In genomic region chr5:164422400-164422799, GRCh38 we compare ENCODE assay signal across 12 cellular contexts.
A peak's percentile ranks its signal among the peaks of the same experiment; 100 is the strongest.
DNase-seq lines count a peak whose midpoint lies in the region; ATAC-seq and TF ChIP-seq lines count a peak whose summit lies in the region.
"Had no signal": no experiment of that assay in that cellular context is flagged by ENCODE, and none has a peak within 500 bp of the region (broad histone marks: within the 10 kb centered on the region; RNA-seq: fewer than 3 reads in every experiment).

No MANE protein-coding gene starts in this region.

- H3K79me1 ChIP-seq in IMR-90 (ENCODE audit: low read depth in 1 of 2, low read length in 2 of 2) = no peaks in the 10 kb centered on the region

- in situ Hi-C loops in IMR-90 (cut with MboI; ENCODE audit: low sequenced_read_pairs) = no loop called here

- no peak overlapping the region for H4K8ac ChIP-seq in IMR-90 (ENCODE audit: low read depth in 2 of 2, low read length in 2 of 2)

- intact Hi-C loops in A673 (cut with micrococcal nuclease; ENCODE audit: unreplicated experiment) (no loop called here), IMR-90 (cut with micrococcal nuclease) (no loop called here)

- H2AFZ ChIP-seq in IMR-90 (replicated peaks; ENCODE audit: low read length, poor library complexity) = no peak overlapping the region

- no peak for TF ChIP-seq POLR2A in IMR-90 (IDR thresholded peaks at IDR 0.05; ENCODE audit: low read depth, low read length)

- H2AK5ac ChIP-seq in IMR-90 (ENCODE audit: low read depth, low read length) = no peak overlapping the region

- peaks cover 10% of the 10 kb centered on the region for H3K36me3 Mint-ChIP-seq in brain

- no peak overlapping the region for H3K27ac Mint-ChIP-seq in brain

- no peak overlapping the region for H3K4ac ChIP-seq in IMR-90 (ENCODE audit: low read depth, low read length)

- H3K4me2 ChIP-seq in IMR-90 (ENCODE audit: low read depth, low read length) = no peak overlapping the region

- peak; percentile 48; the same call in 1 of the 2 replicates for TF ChIP-seq CTCF in A673 (conservative IDR thresholded peaks at IDR 0.05; ENCODE audit: low read depth, low read length)
- TF ChIP-seq CTCF in IMR-90 (conservative IDR thresholded peaks at IDR 0.05; ENCODE audit: low read depth, low read length) = peak; percentile 30; the same call in 1 of the 2 replicates
- peak; percentile 13 to 43 for TF ChIP-seq CTCF in brain (conservative IDR thresholded peaks at IDR 0.05)

- H3K27ac ChIP-seq in A673 (ENCODE audit: low read depth, low read length, poor library complexity, severe bottlenecking) = no peak overlapping the region
- H3K27ac ChIP-seq in IMR-90 (ENCODE audit: insufficient read depth, low read length) = no peak overlapping the region
- no peak overlapping the region for H3K27ac ChIP-seq in iPS DF 6.9 (ENCODE audit: low read length)
- H3K27ac ChIP-seq: uterus had no signal

- H3K9me3 Mint-ChIP-seq in brain = peaks cover 25 to 47% (median 40%) of the 10 kb centered on the region in 5 experiments

- no peak overlapping the region for H3K18ac ChIP-seq in IMR-90 (ENCODE audit: low read depth, low read length)

- peaks cover 3% of the 10 kb centered on the region for H3K27me3 Mint-ChIP-seq in brain

- peak; percentile 31 for TF ChIP-seq RAD21 in IMR-90 (IDR thresholded peaks at IDR 0.05; ENCODE audit: low read length)

- H3K27me3 ChIP-seq in A673 (replicated peaks; ENCODE audit: insufficient read depth, low read depth, low read length, poor library complexity) = no peaks in the 10 kb centered on the region
- no peaks in the 10 kb centered on the region for H3K27me3 ChIP-seq in IMR-90 (ENCODE audit: control insufficient read depth, insufficient read depth, low read length)
- no peaks in the 10 kb centered on the region for H3K27me3 ChIP-seq in iPS DF 6.9 (ENCODE audit: control insufficient read depth, insufficient read depth, low read length)
- H3K27me3 ChIP-seq: uterus had no signal

- H3K9me3 ChIP-seq in A673 (ENCODE audit: low read depth, low read length, poor library complexity, severe bottlenecking) (no peaks in the 10 kb centered on the region), IMR-90 (ENCODE audit: control insufficient read depth, insufficient read depth, low read length) (peaks cover 7% of the 10 kb centered on the region), iPS DF 6.9 (ENCODE audit: control insufficient read depth, insufficient read depth, low read length) (no peaks in the 10 kb centered on the region; the same call in 1 of the 2 replicates)

- H3K4me3 ChIP-seq in A673 (ENCODE audit: low read depth, low read length, poor library complexity, severe bottlenecking) (no peak overlapping the region), IMR-90 (ENCODE audit: insufficient read depth, low read depth, low read length) (no peak overlapping the region), iPS DF 6.9 (ENCODE audit: low read length) (no peak overlapping the region)
- H3K4me3 ChIP-seq: uterus had no signal

- H3K56ac ChIP-seq in IMR-90 (ENCODE audit: extremely low read depth, insufficient read depth, low read length) = no peak overlapping the region

- POLR2A ChIA-PET in A673 (lab: Charles Lee; ENCODE audit: low non-redundant PET) (no interaction called here), IMR-90 (lab: Charles Lee; ENCODE audit: unreplicated experiment) (no interaction called here)

- no peak overlapping the region for H2BK120ac ChIP-seq in IMR-90 (ENCODE audit: low read depth, low read length)

- no peak overlapping the region for H2AK9ac ChIP-seq in IMR-90 (replicated peaks; ENCODE audit: low read depth, low read length, poor library complexity)

- no CpG with 5 or more reads among the region's 5 CpGs for WGBS in IMR-90 (ENCODE audit: extremely low coverage in 2 of 2, insufficient read length in 1 of 2), 2 experiments
- no CpG with 5 or more reads among the region's 5 CpGs for WGBS in iPS DF 6.9 (ENCODE audit: insufficient coverage, insufficient read length)

- ATAC-seq in IMR-90 (ENCODE audit: low read depth) = no peak
- ATAC-seq in GM18520 (IDR thresholded peaks at IDR 0.05; ENCODE audit: unreplicated experiment) = no peak
- no peak for ATAC-seq in HG02970 (IDR thresholded peaks at IDR 0.05; ENCODE audit: low FRiP score, unreplicated experiment)

- H3K4me1 ChIP-seq in A673 (ENCODE audit: insufficient read depth, low read length, poor library complexity, severe bottlenecking) (no peaks in the 10 kb centered on the region), IMR-90 (ENCODE audit: control insufficient read depth, insufficient read depth, low read length) (no peaks in the 10 kb centered on the region), iPS DF 6.9 (ENCODE audit: control insufficient read depth, insufficient read depth, low read length) (no peaks in the 10 kb centered on the region)
- H3K4me1 ChIP-seq: uterus had no signal

- no peaks in the 10 kb centered on the region for H3K36me3 ChIP-seq in A673 (ENCODE audit: insufficient read depth, low read length, poor library complexity, severe bottlenecking)
- no peaks in the 10 kb centered on the region for H3K36me3 ChIP-seq in IMR-90 (ENCODE audit: control insufficient read depth, insufficient read depth, low read length)
- no peaks in the 10 kb centered on the region for H3K36me3 ChIP-seq in iPS DF 6.9 (ENCODE audit: control insufficient read depth, insufficient read depth, low read length)
- H3K36me3 ChIP-seq: uterus had no signal

- no peaks in the 10 kb centered on the region for H3K9me1 ChIP-seq in IMR-90 (ENCODE audit: insufficient read depth, low read length)

- no peak overlapping the region for H3K9ac ChIP-seq in IMR-90 (ENCODE audit: low read depth, low read length)

- H4K5ac ChIP-seq in IMR-90 (ENCODE audit: low read depth, low read length) = no peak overlapping the region

- H3K14ac ChIP-seq in IMR-90 (replicated peaks; ENCODE audit: low read depth, low read length) = no peak overlapping the region

- no peak overlapping the region for H3K23ac ChIP-seq in IMR-90 (ENCODE audit: low read depth, low read length)

- H2BK5ac ChIP-seq in IMR-90 (ENCODE audit: low read depth, low read length, poor library complexity, severe bottlenecking) = no peak overlapping the region

- H2BK15ac ChIP-seq in IMR-90 (ENCODE audit: low read depth, low read length) = no peak overlapping the region

- no peak overlapping the region for H2BK20ac ChIP-seq in IMR-90 (ENCODE audit: low read depth, low read length)

- CTCF ChIA-PET in A673 (lab: Charles Lee) = no interaction called here
- CTCF ChIA-PET in IMR-90 (lab: Yijun Ruan, JAX) = no interaction called here

- H3K4me1 Mint-ChIP-seq in brain = no peaks in the 10 kb centered on the region

- BruUV-seq in A673 (replicated peaks; lab: Mats Ljungman, UMichigan) (no TSS peak), IMR-90 (replicated peaks; lab: Mats Ljungman, UMichigan) (no TSS peak)

- no peak overlapping the region for H4K91ac ChIP-seq in IMR-90 (ENCODE audit: insufficient read depth, low read depth, low read length)

- dilution Hi-C loops in IMR-90 (cut with HindIII; ENCODE audit: low sequenced_read_pairs, unreplicated experiment) = no loop called here

- DNase-seq in A673 (ENCODE audit: low spot score) (peak; percentile 29), IMR-90 (peak; percentile 30), iPS DF 6.9 (ENCODE audit: low read depth, low spot score) (peak; percentile 43), NCI-H1092 (lab: John Stamatoyannopoulos, UW) (no peak), DMS53 treated with DMSO at 0.1 percent for 48 hours (lab: John Stamatoyannopoulos, UW; ENCODE audit: unreplicated experiment) (no peak)
- DNase-seq: activated T-cell treated with anti-CD3 and anti-CD28 coated beads, Interleukin-2, amount 50 U/mL, for 1 hour; AML-193; NCI-H1694 treated with DMSO at 0.1 percent for 48 hours; uterus had no signal

- H4K20me1 ChIP-seq in IMR-90 (ENCODE audit: insufficient read depth, low read length) = no peaks in the 10 kb centered on the region

- no peak overlapping the region for H3K4me3 Mint-ChIP-seq in brain

TF ChIP-seq in IMR-90, 13 proteins besides CTCF, POLR2A, EP300 and RAD21:
- TF ChIP-seq BHLHE40 (IDR thresholded peaks at IDR 0.05; ENCODE audit: low read depth, low read length) = no peak
- peak; percentile 28; the same call in 1 of the 2 replicates for TF ChIP-seq SMC3 (IDR thresholded peaks at IDR 0.05; ENCODE audit: low read depth, low read length)

Comparison
In these comparisons a context has a peak if more than half of its experiments do, and no peak if none do; other contexts are left out.
1. DNase-seq: peak in A673 (single experiment), IMR-90 (single experiment) and iPS DF 6.9 (single experiment); none in NCI-H1092 (single experiment) and DMS53 treated with DMSO at 0.1 percent for 48 hours (single experiment).
2. Peak in every context shown above with its lines, with median percentiles within 50 percentile points of each other: CTCF ChIP-seq.